ENCODE assay signal across 8 cellular contexts in genomic region chr6:144264270-144265060, GRCh38. TPM values are rescaled to one million over a fixed set of nuclear protein-coding genes. Genes with fewer than 3 reads are reported as not detected.
DNase-seq lines count a peak whose midpoint lies in the region; ATAC-seq, FAIRE-seq and TF ChIP-seq lines count a peak whose summit lies in the region.
"Had no signal": no experiment of that assay in that cellular context is flagged by ENCODE, and none has a peak within 500 bp of the region (broad histone marks: within the 10 kb centered on the region; RNA-seq: fewer than 3 reads in every experiment).

No MANE protein-coding gene starts in this region.

- no peak for TF ChIP-seq RAD21 in Ishikawa (IDR thresholded peaks at IDR 0.05; ENCODE audit: low read depth)
- no peak for TF ChIP-seq RAD21 in HepG2 (CRISPR knock-in tag; IDR thresholded peaks at IDR 0.05)

- H3K4me2 ChIP-seq in HepG2 (ENCODE audit: low read depth, low read length), result peak overlapping the region; percentile 80

- H3K9ac ChIP-seq in HepG2 (ENCODE audit: insufficient read depth, low read depth, low read length), result peak overlapping the region; percentile 12; the same call in 1 of the 2 replicates

- H3K79me2 ChIP-seq in HepG2 (ENCODE audit: insufficient read depth, low read length), result no peaks in the 10 kb centered on the region

- TF ChIP-seq CTCF in chondrocyte (IDR thresholded peaks at IDR 0.05) (no peak), HepG2 (CRISPR knock-in tag; IDR thresholded peaks at IDR 0.05) (0 out of 2 replicates have a peak, but pooled peaks have one; percentile 8), uterus (IDR thresholded peaks at IDR 0.05) (no peak)

- peak; percentile 37 for FAIRE-seq in HepG2 (lab: Jason Lieb, UNC)

- 4% methylated on average over 7 of the region's 7 CpGs for WGBS in HepG2 (ENCODE audit: low lambda C conversion rate)

- intact Hi-C loops in HepG2 (cut with micrococcal nuclease; ENCODE audit: unreplicated experiment) (loop anchor here (2.0 kb wide), 1 partner anchor 22 kb away; no protein-coding TSS in a partner anchor), uterus (cut with DNase I; ENCODE audit: low total_unique reads) (no loop called here)

- H3K4me1 Mint-ChIP-seq in chondrocyte (ENCODE audit: low read depth) (peaks cover 65% of the 10 kb centered on the region), T-helper 17 cell (peaks cover 2% of the 10 kb centered on the region)
- H3K4me1 Mint-ChIP-seq in activated T-cell treated with anti-CD3 and anti-CD28 coated beads, Interleukin-2, amount 50 U/mL, for 24 hours (ENCODE audit: low read depth), result no peaks in the 10 kb centered on the region

- peaks cover 51% of the 10 kb centered on the region for H3K4me1 ChIP-seq in HepG2 (ENCODE audit: insufficient read depth, low read length)
- peaks cover 0 to 11% of the 10 kb centered on the region in 2 donors for H3K4me1 ChIP-seq in uterus

- CTCF ChIA-PET in HepG2 (lab: Yijun Ruan, JAX; ENCODE audit: low intra/inter-chr PET ratio, low total read pairs), result no interaction called here

- H3K36me3 Mint-ChIP-seq in chondrocyte (ENCODE audit: low read depth) (peaks cover 2% of the 10 kb centered on the region), T-helper 17 cell (ENCODE audit: low read depth) (no peaks in the 10 kb centered on the region)
- no peaks in the 10 kb centered on the region for H3K36me3 Mint-ChIP-seq in activated T-cell treated with anti-CD3 and anti-CD28 coated beads, Interleukin-2, amount 50 U/mL, for 24 hours (ENCODE audit: low read depth)

- TF ChIP-seq EP300 in Ishikawa (IDR thresholded peaks at IDR 0.05; ENCODE audit: borderline replicate concordance) (no peak), HepG2 (IDR thresholded peaks at IDR 0.05; ENCODE audit: low read depth in 2 of 2, low read length in 2 of 2) (peak in 1 of 2 experiments; percentile 61; a peak in 1 of 4 replicates), HepG2 (CRISPR knock-in tag; IDR thresholded peaks at IDR 0.05; ENCODE audit: borderline replicate concordance) (no peak)

- peaks cover 3% of the 10 kb centered on the region for H3K9me3 Mint-ChIP-seq in chondrocyte (ENCODE audit: low read depth)
- H3K9me3 Mint-ChIP-seq in activated T-cell treated with anti-CD3 and anti-CD28 coated beads, Interleukin-2, amount 50 U/mL, for 24 hours, result no peaks in the 10 kb centered on the region

- in situ Hi-C loops in HepG2 (cut with HindIII; ENCODE audit: extremely low pct_ligation_motif_present, low pct_unique_long_range_greater_than_20kb), result no loop called here

- H3K4me3 Mint-ChIP-seq in chondrocyte (ENCODE audit: unreplicated experiment), result peak overlapping the region; percentile 45
- H3K4me3 Mint-ChIP-seq in T-helper 17 cell, result no peak overlapping the region
- H3K4me3 Mint-ChIP-seq in activated T-cell treated with anti-CD3 and anti-CD28 coated beads, Interleukin-2, amount 50 U/mL, for 24 hours, result no peak overlapping the region

- H3K4me3 ChIP-seq in HepG2 (replicated peaks in 1 of 3; ENCODE audit: insufficient read depth in 1 of 3, low read depth in 2 of 3, low read length in 3 of 3) (peak overlapping the region; percentile 34 to 51 (median 51); a peak in 5 of 6 replicates), uterus (no peak overlapping the region)

- H2AFZ ChIP-seq in HepG2 (ENCODE audit: low read length), result no peak overlapping the region

- no peaks in the 10 kb centered on the region for H3K9me3 ChIP-seq in HepG2 (ENCODE audit: low read length)
- no peaks in the 10 kb centered on the region for H3K9me3 ChIP-seq in uterus
- no peaks in the 10 kb centered on the region for H3K9me3 ChIP-seq in T-helper 17 cell (ENCODE audit: control insufficient read depth, low read length, poor library complexity, severe bottlenecking)

- H3K27ac ChIP-seq in HepG2 (ENCODE audit: extremely low read length, insufficient read depth, low read length) (peak overlapping the region; percentile 42), uterus (peak overlapping the region; percentile 58 to 66)

- H3K27me3 Mint-ChIP-seq in chondrocyte (ENCODE audit: low read depth) (no peaks in the 10 kb centered on the region), T-helper 17 cell (no peaks in the 10 kb centered on the region)
- H3K27me3 Mint-ChIP-seq in activated T-cell treated with anti-CD3 and anti-CD28 coated beads, Interleukin-2, amount 50 U/mL, for 24 hours, result no peaks in the 10 kb centered on the region

- ATAC-seq in HepG2, result peak; percentile 90
- ATAC-seq in T-helper 17 cell, result no peak
- no peak for ATAC-seq in GM19455 (IDR thresholded peaks at IDR 0.05; ENCODE audit: unreplicated experiment)

- DNase-seq in chondrocyte (ENCODE audit: low spot score) (no peak), HepG2 (ENCODE audit: low spot score) (peak; percentile 87), uterus (peak; percentile 23 to 31), T-helper 17 cell (no peak)
- no peak for DNase-seq in activated T-cell treated with anti-CD3 and anti-CD28 coated beads, Interleukin-2, amount 50 U/mL, for 24 hours
- DNase-seq: NCI-H2029 treated with DMSO at 0.1 percent for 48 hours had no signal

- H4K20me1 ChIP-seq in HepG2 (ENCODE audit: insufficient read depth, low read length), result no peaks in the 10 kb centered on the region

- TF ChIP-seq POLR2A in HepG2 (IDR thresholded peaks at IDR 0.05; ENCODE audit: insufficient read depth in 1 of 2, low read depth in 2 of 2, low read length in 2 of 2), result no peak
- no peak for TF ChIP-seq POLR2A in uterus (IDR thresholded peaks at IDR 0.05)

- BruUV-seq in HepG2 (replicated peaks; lab: Mats Ljungman, UMichigan), result no TSS peak

- H3K36me3 ChIP-seq in HepG2 (replicated peaks in 1 of 2; ENCODE audit: control insufficient read depth in 1 of 2, insufficient read depth in 2 of 2, low read length in 2 of 2) (no peaks in the 10 kb centered on the region), uterus (no peaks in the 10 kb centered on the region)

- H3K27me3 ChIP-seq in HepG2 (ENCODE audit: control insufficient read depth in 1 of 2, insufficient read depth in 2 of 2, low read length in 2 of 2) (no peaks in the 10 kb centered on the region), uterus (no peaks in the 10 kb centered on the region)

- H3K27ac Mint-ChIP-seq in chondrocyte (ENCODE audit: unreplicated experiment), result peak overlapping the region; percentile 98
- H3K27ac Mint-ChIP-seq in T-helper 17 cell, result no peak overlapping the region
- no peak overlapping the region for H3K27ac Mint-ChIP-seq in activated T-cell treated with anti-CD3 and anti-CD28 coated beads, Interleukin-2, amount 50 U/mL, for 24 hours

- POLR2A ChIA-PET in HepG2 (lab: Yijun Ruan, JAX), result interaction anchor here (0.8 to 3.0 kb wide), 3 partner anchors 22 to 79 kb away, joined by 3 to 21 read pairs (median 4); partner anchors contain the start of gene UTRN

TF ChIP-seq in Ishikawa, 13 proteins besides CTCF, POLR2A, EP300 and RAD21:
- TF ChIP-seq CEBPB (IDR thresholded peaks at IDR 0.05), result no peak
- TF ChIP-seq MAX (IDR thresholded peaks at IDR 0.05), result 0 out of 2 replicates have a peak, but pooled peaks have one; percentile 37

TF ChIP-seq in HepG2, 621 proteins besides CTCF, POLR2A, EP300 and RAD21 (continues in another document):
- TF ChIP-seq MAFF (IDR thresholded peaks at IDR 0.05; ENCODE audit: low read depth, low read length) (peak; percentile 97), AKAP8 (CRISPR knock-in tag; IDR thresholded peaks at IDR 0.05) (no peak), ZNF710 (CRISPR knock-in tag; IDR thresholded peaks at IDR 0.05; ENCODE audit: borderline replicate concordance) (0 out of 2 replicates have a peak, but pooled peaks have one; percentile 59), ZNF383 (CRISPR knock-in tag; IDR thresholded peaks at IDR 0.05; ENCODE audit: borderline replicate concordance) (no peak)

RNA-seq across cellular contexts. Expression of gene UTRN, which starts 20.7 kb away (rescaled TPM):
- 124 to 133 TPM (median 125 TPM) in 3 replicates for total RNA-seq in chondrocyte
- 85.4 and 102 TPM in 2 replicates for total RNA-seq in HepG2 (2016; rRNA removed; fragmentation: Illumina TruSeq; extraction: Trizol)
- total RNA-seq in HepG2 (2016; cell fraction: cytosol; rRNA removed; fragmentation: Illumina TruSeq; extraction: Trizol; ENCODE audit: low read depth), result 31.3 and 33.8 TPM in 2 replicates
- total RNA-seq in HepG2 (2016; cell fraction: insoluble cytoplasmic fraction; rRNA removed; fragmentation: Illumina TruSeq; extraction: Trizol), result 82.8 and 99.8 TPM in 2 replicates
- 24.5 and 25.3 TPM in 2 replicates for total RNA-seq in HepG2 (2016; cell fraction: membrane; rRNA removed; fragmentation: Illumina TruSeq; extraction: Trizol)
- 238 and 263 TPM in 2 replicates for total RNA-seq in HepG2 (2016; cell fraction: nucleus; rRNA removed; fragmentation: Illumina TruSeq; extraction: Trizol)
- polyA plus RNA-seq in HepG2 (2011; rRNA removed), result 116 and 119 TPM in 2 replicates
- 80.3 and 114 TPM in 2 replicates for polyA plus RNA-seq in HepG2 (2011; cell fraction: cytosol; rRNA removed)
- 157 and 177 TPM in 2 replicates for polyA plus RNA-seq in HepG2 (2011; cell fraction: nucleus; rRNA removed)
- polyA plus RNA-seq in HepG2 (2012), result 163 and 168 TPM in 2 replicates
- 1.2 and 1.7 TPM in 2 replicates for polyA plus RNA-seq in HepG2 (2016; cell fraction: cytosol; fragmentation: Illumina TruSeq; extraction: Trizol; ENCODE audit: low read depth)
- polyA plus RNA-seq in HepG2 (2016; cell fraction: insoluble cytoplasmic fraction; fragmentation: Illumina TruSeq; extraction: Trizol; ENCODE audit: low read depth), result 32.6 and 33.9 TPM in 2 replicates
- 2.6 and 3.8 TPM in 2 replicates for polyA plus RNA-seq in HepG2 (2016; cell fraction: membrane; fragmentation: Illumina TruSeq; extraction: Trizol; ENCODE audit: low read depth)
- polyA plus RNA-seq in HepG2 (2016; cell fraction: nucleus; fragmentation: Illumina TruSeq; extraction: Trizol; ENCODE audit: insufficient read depth, low read depth), result 41.1 and 45.1 TPM in 2 replicates
- polyA minus RNA-seq in HepG2 (2011; rRNA and poly(A)+ RNA removed; ENCODE audit: low replicate concordance), result 15.6 and 209 TPM in 2 replicates
- 248 and 267 TPM in 2 replicates for polyA minus RNA-seq in HepG2 (2011; cell fraction: cytosol; rRNA and poly(A)+ RNA removed)
- 1,476 and 1,554 TPM in 2 replicates for polyA minus RNA-seq in HepG2 (2011; cell fraction: nucleus; rRNA and poly(A)+ RNA removed)
- 100 to 1,000 TPM in 3 of 4 donors, 10 to 100 TPM in 1; 86.8 to 336 (median 231) TPM for total RNA-seq in uterus
- 100 to 1,000 TPM; 207 to 232 TPM for total RNA-seq in T-helper 17 cell

Comparison
In these comparisons a context has a peak if more than half of its experiments do, and no peak if none do; other contexts are left out.
1. DNase-seq: peak in HepG2 (single experiment) and uterus (2 of 2); none in chondrocyte (single experiment), T-helper 17 cell (0 of 3) and activated T-cell treated with anti-CD3 and anti-CD28 coated beads, Interleukin-2, amount 50 U/mL, for 24 hours (single experiment).
2. H3K4me3 ChIP-seq: peak in HepG2 (3 of 3); none in uterus (0 of 2).